In genomic region chr1:53406551-53407235, GRCh38 we compare ENCODE assay signal across 21 cellular contexts. TPM values are rescaled to one million over a fixed set of nuclear protein-coding genes. Genes with fewer than 3 reads are reported as not detected.
DNase-seq lines count a peak whose midpoint lies in the region; ATAC-seq and TF ChIP-seq lines count a peak whose summit lies in the region.
"Had no signal": no experiment of that assay in that cellular context is flagged by ENCODE, and none has a peak within 500 bp of the region (broad histone marks: within the 10 kb centered on the region; RNA-seq: fewer than 3 reads in every experiment).

No MANE protein-coding gene starts in this region.

- no peak overlapping the region for H3K9ac ChIP-seq in mammary epithelial cell (ENCODE audit: insufficient read depth, low read length)
- H3K9ac ChIP-seq: BLaER1 treated with 17β-estradiol and CSF1 and Interleukin-3, amounts not matched to agents 10 nM and 100 nM had no signal

- POLR2A ChIA-PET in CD4-positive, alpha-beta memory T cell (lab: Charles Lee; ENCODE audit: partially characterized antibody) = no interaction called here
- POLR2A ChIA-PET in naive thymus-derived CD8-positive, alpha-beta T cell (lab: Charles Lee) = no interaction called here

- intact Hi-C loops in CD4-positive, alpha-beta memory T cell (cut with micrococcal nuclease) = no loop called here
- intact Hi-C loops in mammary epithelial cell (cut with micrococcal nuclease) = no loop called here

- no peak overlapping the region for H3K4me2 ChIP-seq in mammary epithelial cell (ENCODE audit: insufficient read depth, low read depth, low read length)
- H3K4me2 ChIP-seq: BLaER1 treated with 17β-estradiol and CSF1 and Interleukin-3, amounts not matched to agents 10 nM and 100 nM had no signal

- peak overlapping the region in 5 of 7 donors; percentile 30 to 90 (median 76) for H3K27ac Mint-ChIP-seq in CD4-positive, alpha-beta memory T cell
- peak overlapping the region; percentile 97 for H3K27ac Mint-ChIP-seq in central memory CD8-positive, alpha-beta T cell (ENCODE audit: low read depth)
- peak overlapping the region in 9 of 10 donors; percentile 12 to 88 (median 48) for H3K27ac Mint-ChIP-seq in naive thymus-derived CD8-positive, alpha-beta T cell

- peaks cover 32% of the 10 kb centered on the region for H3K4me1 ChIP-seq in CD4-positive, alpha-beta memory T cell (ENCODE audit: insufficient read depth, low read length)
- H3K4me1 ChIP-seq in mammary epithelial cell (ENCODE audit: insufficient read depth, low read length) (no peaks in the 10 kb centered on the region), upper lobe of left lung (no peaks in the 10 kb centered on the region)
- H3K4me1 ChIP-seq: Caco-2 had no signal

- H3K4me3 Mint-ChIP-seq in CD4-positive, alpha-beta memory T cell = no peak overlapping the region
- H3K4me3 Mint-ChIP-seq in central memory CD8-positive, alpha-beta T cell = no peak overlapping the region
- no peak overlapping the region for H3K4me3 Mint-ChIP-seq in naive thymus-derived CD8-positive, alpha-beta T cell
- H3K4me3 Mint-ChIP-seq: H9 had no signal

- 56% methylated on average over 4 of the region's 4 CpGs for WGBS in mammary epithelial cell (ENCODE audit: low coverage, missing lambda C conversion rate)
- WGBS in upper lobe of left lung, 2 donors = 78 to 85% methylated on average over 4 of the region's 4 CpGs

- H3K27me3 Mint-ChIP-seq in CD4-positive, alpha-beta memory T cell = no peaks in the 10 kb centered on the region
- H3K27me3 Mint-ChIP-seq in central memory CD8-positive, alpha-beta T cell = no peaks in the 10 kb centered on the region
- no peaks in the 10 kb centered on the region for H3K27me3 Mint-ChIP-seq in naive thymus-derived CD8-positive, alpha-beta T cell

- TF ChIP-seq EP300 in upper lobe of left lung (IDR thresholded peaks at IDR 0.05) = no peak

- in situ Hi-C loops in GM13976 (cut with MboI; ENCODE audit: low sequenced_read_pairs, unreplicated experiment) (no loop called here), mammary epithelial cell (cut with MboI; ENCODE audit: low sequenced_read_pairs in 2 of 2) (no loop called here)

- TF ChIP-seq CTCF in GM13976 (IDR thresholded peaks at IDR 0.05; ENCODE audit: borderline replicate concordance, control extremely low read depth, extremely low read depth, insufficient read depth, missing control alignments) (no peak), mammary epithelial cell (conservative IDR thresholded peaks at IDR 0.05 in 1 of 2, IDR thresholded peaks at IDR 0.05 in 1 of 2; ENCODE audit: extremely low read depth in 1 of 2, insufficient read depth in 1 of 2, low read depth in 1 of 2, low read length in 2 of 2) (no peak), upper lobe of left lung (IDR thresholded peaks at IDR 0.05) (no peak)

- no peak for ATAC-seq in central memory CD8-positive, alpha-beta T cell (replicated peaks; ENCODE audit: extremely low read depth, poor library complexity, severe bottlenecking)
- no peak for ATAC-seq in naive thymus-derived CD8-positive, alpha-beta T cell
- ATAC-seq in upper lobe of left lung (ENCODE audit: low FRiP score in 2 of 2) = no peak
- ATAC-seq: Right ventricle myocardium inferior had no signal

- no peak overlapping the region for H2AFZ ChIP-seq in mammary epithelial cell (ENCODE audit: low read depth, low read length)

- H3K4me3 ChIP-seq in CD4-positive, alpha-beta memory T cell (ENCODE audit: low read length in 2 of 2) = no peak overlapping the region
- H3K4me3 ChIP-seq in mammary epithelial cell (replicated peaks in 1 of 3; ENCODE audit: insufficient read depth in 1 of 3, low read depth in 2 of 3, low read length in 3 of 3) (no peak overlapping the region), upper lobe of left lung (no peak overlapping the region)
- H3K4me3 ChIP-seq: BLaER1 treated with 17β-estradiol and CSF1 and Interleukin-3, amounts not matched to agents 10 nM and 100 nM had no signal

- H4K20me1 ChIP-seq in mammary epithelial cell (ENCODE audit: insufficient read depth, low read length) = no peaks in the 10 kb centered on the region
- H4K20me1 ChIP-seq: BLaER1 treated with 17β-estradiol and CSF1 and Interleukin-3, amounts not matched to agents 10 nM and 100 nM had no signal

- no peak for TF ChIP-seq POLR2A in upper lobe of left lung (IDR thresholded peaks at IDR 0.05)

- peaks cover 19 to 31% (median 25%) of the 10 kb centered on the region in 4 donors for H3K4me1 Mint-ChIP-seq in CD4-positive, alpha-beta memory T cell
- peaks cover 44% of the 10 kb centered on the region for H3K4me1 Mint-ChIP-seq in central memory CD8-positive, alpha-beta T cell
- H3K4me1 Mint-ChIP-seq in naive thymus-derived CD8-positive, alpha-beta T cell = peaks cover 4 to 23% (median 22%) of the 10 kb centered on the region in 4 donors

- H3K36me3 ChIP-seq in CD4-positive, alpha-beta memory T cell (ENCODE audit: insufficient read depth, low read length) = no peaks in the 10 kb centered on the region
- no peaks in the 10 kb centered on the region for H3K36me3 ChIP-seq in mammary epithelial cell (ENCODE audit: insufficient read depth, low read length)
- H3K36me3 ChIP-seq in upper lobe of left lung = no peaks in the 10 kb centered on the region
- H3K36me3 ChIP-seq: BLaER1 treated with 17β-estradiol and CSF1 and Interleukin-3, amounts not matched to agents 10 nM and 100 nM had no signal

- no peaks in the 10 kb centered on the region for H3K79me2 ChIP-seq in mammary epithelial cell (ENCODE audit: insufficient read depth, low read length)

- BruUV-seq in mammary epithelial cell (replicated peaks; lab: Mats Ljungman, UMichigan) = no TSS peak

- DNase-seq in CD4-positive, alpha-beta memory T cell = no peak
- DNase-seq in GM13976 (ENCODE audit: low spot score) = peak; percentile 4
- DNase-seq in central memory CD8-positive, alpha-beta T cell (ENCODE audit: low spot score in 2 of 2) = no peak
- DNase-seq in naive thymus-derived CD8-positive, alpha-beta T cell = no peak
- DNase-seq in dermis blood vessel endothelial cell = no peak
- DNase-seq in NCI-H345 (lab: John Stamatoyannopoulos, UW) = no peak
- no peak for DNase-seq in mammary epithelial cell
- no peak for DNase-seq in upper lobe of left lung
- DNase-seq: Caco-2, DMS153, GF-D8, H9, MM.1S, NCI-H1092, NCI-H146, NCI-H2081 treated with DMSO at 0.1 percent for 48 hours had no signal

- CTCF ChIA-PET in CD4-positive, alpha-beta memory T cell (lab: Charles Lee; ENCODE audit: partially characterized antibody) = interaction anchor here (1.3 to 5.0 kb wide), 2 partner anchors 12 to 37 kb away, joined by 4 to 36 read pairs; no protein-coding TSS in a partner anchor
- CTCF ChIA-PET in mammary epithelial cell (lab: Charles Lee; ENCODE audit: low non-redundant PET) = interaction anchor here (0.6 kb wide), 1 partner anchor 43 kb away, joined by 3 read pairs; no protein-coding TSS in a partner anchor

- no peak overlapping the region for H3K27ac ChIP-seq in CD4-positive, alpha-beta memory T cell (ENCODE audit: low read depth, low read length)
- H3K27ac ChIP-seq in mammary epithelial cell (ENCODE audit: insufficient read depth, low read depth, low read length) (no peak overlapping the region), upper lobe of left lung (no peak overlapping the region)
- H3K27ac ChIP-seq: BLaER1 treated with 17β-estradiol and CSF1 and Interleukin-3, amounts not matched to agents 10 nM and 100 nM had no signal

- H3K9me3 Mint-ChIP-seq in CD4-positive, alpha-beta memory T cell = peaks cover 0 to 1% (median 0%) of the 10 kb centered on the region in 8 donors
- H3K9me3 Mint-ChIP-seq in central memory CD8-positive, alpha-beta T cell = no peaks in the 10 kb centered on the region
- H3K9me3 Mint-ChIP-seq in naive thymus-derived CD8-positive, alpha-beta T cell = no peaks in the 10 kb centered on the region

- H3K9me3 ChIP-seq in CD4-positive, alpha-beta memory T cell (ENCODE audit: control insufficient read depth in 1 of 2, low read length in 2 of 2) = no peaks in the 10 kb centered on the region
- H3K9me3 ChIP-seq in mammary epithelial cell (replicated peaks; ENCODE audit: insufficient read depth, low read length) (no peaks in the 10 kb centered on the region), upper lobe of left lung (no peaks in the 10 kb centered on the region)
- H3K9me3 ChIP-seq: Caco-2 had no signal

- no peaks in the 10 kb centered on the region for H3K36me3 Mint-ChIP-seq in CD4-positive, alpha-beta memory T cell
- peaks cover 3% of the 10 kb centered on the region for H3K36me3 Mint-ChIP-seq in central memory CD8-positive, alpha-beta T cell (ENCODE audit: insufficient read depth)
- no peaks in the 10 kb centered on the region for H3K36me3 Mint-ChIP-seq in naive thymus-derived CD8-positive, alpha-beta T cell

- dilution Hi-C loops in mammary epithelial cell (cut with HindIII; ENCODE audit: low sequenced_read_pairs) = no loop called here

- H3K27me3 ChIP-seq in CD4-positive, alpha-beta memory T cell (ENCODE audit: insufficient read depth, low read length) = no peaks in the 10 kb centered on the region
- H3K27me3 ChIP-seq in mammary epithelial cell (ENCODE audit: insufficient read depth, low read length) (no peaks in the 10 kb centered on the region), upper lobe of left lung (no peaks in the 10 kb centered on the region)

RNA-seq across cellular contexts. Expression of gene DMRTB1, which starts 52.5 kb away (rescaled TPM):
- total RNA-seq in CD4-positive, alpha-beta memory T cell = not detected
- polyA plus RNA-seq in CD4-positive, alpha-beta memory T cell = not detected
- not detected for total RNA-seq in naive thymus-derived CD8-positive, alpha-beta T cell
- polyA plus RNA-seq in naive thymus-derived CD8-positive, alpha-beta T cell = not detected
- not detected in 2 replicates for total RNA-seq in dermis blood vessel endothelial cell
- not detected for total RNA-seq in mammary epithelial cell
- not detected for polyA plus RNA-seq in mammary epithelial cell
- polyA minus RNA-seq in mammary epithelial cell = not detected
- total RNA-seq in upper lobe of left lung = not detected
- total RNA-seq: Caco-2, H9, LHCN-M2, NCI-H460, Right ventricle myocardium inferior, SK-MEL-5 had no signal
